In genomic region chr2:19549821-19550220, GRCh38 we compare ENCODE assay signal across 33 cellular contexts.
"Had no signal": no experiment of that assay in that cellular context is flagged by ENCODE, and none has a peak within 500 bp of the region (broad histone marks: within the 10 kb centered on the region; RNA-seq: fewer than 3 reads in every experiment).

No MANE protein-coding gene starts in this region.

- ATAC-seq: activated naive CD4-positive, alpha-beta T cell treated with anti-CD3 and anti-CD28 coated beads, Interleukin-2, amount 50 U/mL, for 72 hours; activated naive CD8-positive, alpha-beta T cell treated with anti-CD3 and anti-CD28 coated beads, Interleukin-2, amount 50 U/mL, for 24 hours; activated T-cell treated with anti-CD3 and anti-CD28 coated beads, Interleukin-2, amount 50 U/mL, for 4 hours; activated T-cell treated with anti-CD3 and anti-CD28 coated beads, Interleukin-2, amount 50 U/mL, for 72 hours; activated T-helper 17 cell treated with anti-CD3 and anti-CD28 coated beads, Interleukin-2, amount 50 U/mL, for 72 hours; body of pancreas had no signal

- H3K4me1 ChIP-seq: adrenal gland, body of pancreas, breast epithelium had no signal

- FAIRE-seq: astrocyte, bronchial epithelial cell, colon had no signal

- H3K27me3 ChIP-seq: adrenal gland, ascending aorta, body of pancreas, brain microvascular endothelial cell, breast epithelium had no signal

- H3K27ac ChIP-seq: adrenal gland, ascending aorta, body of pancreas, brain microvascular endothelial cell, breast epithelium, cardiac muscle cell had no signal

- DNase-seq: activated effector memory CD4-positive, alpha-beta T cell treated with anti-CD3 and anti-CD28 coated beads, Interleukin-2, amount 50 U/mL, for 16 hours; activated effector memory CD4-positive, alpha-beta T cell treated with Interleukin-2 at 50 U/mL for 16 hours; activated gamma-delta T cell; activated gamma-delta T cell treated with Interleukin-2 at 50 U/mL for 16 hours; activated naive CD4-positive, alpha-beta T cell; activated naive CD4-positive, alpha-beta T cell treated with anti-CD3 and anti-CD28 coated beads for 36 hours; activated naive CD4-positive, alpha-beta T cell treated with anti-CD3 and anti-CD28 coated beads, Interleukin-2, amount 10 ng/mL, durations not matched to agents 7 days and 5 days; activated naive CD4-positive, alpha-beta T cell treated with anti-CD3 and anti-CD28 coated beads, Interleukin-2, amount 50 U/mL, for 16 hours; activated naive CD4-positive, alpha-beta T cell treated with Interleukin-2 at 50 U/mL for 16 hours; activated naive CD8-positive, alpha-beta T cell treated with anti-CD3 and anti-CD28 coated beads for 36 hours; activated naive CD8-positive, alpha-beta T cell treated with anti-CD3 and anti-CD28 coated beads, Interleukin-2, amount 10 ng/mL, durations not matched to agents 7 days and 5 days; activated naive CD8-positive, alpha-beta T cell treated with anti-CD3 and anti-CD28 coated beads, Interleukin-2, amount 50 U/mL, for 24 hours; activated T-cell treated with anti-CD3 and anti-CD28 coated beads, Interleukin-2, amount 50 U/mL, for 4 hours; activated T-cell treated with anti-CD3 and anti-CD28 coated beads, Interleukin-2, amount 50 U/mL, for 48 hours; activated T-cell treated with anti-CD3 and anti-CD28 coated beads, Interleukin-2, amount 50 U/mL, for 72 hours; adrenal gland; amniotic stem cell; amygdala; anterior cingulate cortex; aorta; body of pancreas; brain microvascular endothelial cell; caudate nucleus; central memory CD4-positive, alpha-beta T cell; cerebellar nuclear complex had no signal

- H3K9me3 ChIP-seq: adrenal gland, ascending aorta, body of pancreas, breast epithelium had no signal

- H3K36me3 ChIP-seq: adrenal gland, ascending aorta, brain microvascular endothelial cell, breast epithelium, cardiac muscle cell had no signal

- H3K4me3 ChIP-seq: adrenal gland, ascending aorta, body of pancreas, breast epithelium, cardiac muscle cell had no signal
